8 cellular contexts compared by ENCODE assay signal in the genomic region with DNA sequence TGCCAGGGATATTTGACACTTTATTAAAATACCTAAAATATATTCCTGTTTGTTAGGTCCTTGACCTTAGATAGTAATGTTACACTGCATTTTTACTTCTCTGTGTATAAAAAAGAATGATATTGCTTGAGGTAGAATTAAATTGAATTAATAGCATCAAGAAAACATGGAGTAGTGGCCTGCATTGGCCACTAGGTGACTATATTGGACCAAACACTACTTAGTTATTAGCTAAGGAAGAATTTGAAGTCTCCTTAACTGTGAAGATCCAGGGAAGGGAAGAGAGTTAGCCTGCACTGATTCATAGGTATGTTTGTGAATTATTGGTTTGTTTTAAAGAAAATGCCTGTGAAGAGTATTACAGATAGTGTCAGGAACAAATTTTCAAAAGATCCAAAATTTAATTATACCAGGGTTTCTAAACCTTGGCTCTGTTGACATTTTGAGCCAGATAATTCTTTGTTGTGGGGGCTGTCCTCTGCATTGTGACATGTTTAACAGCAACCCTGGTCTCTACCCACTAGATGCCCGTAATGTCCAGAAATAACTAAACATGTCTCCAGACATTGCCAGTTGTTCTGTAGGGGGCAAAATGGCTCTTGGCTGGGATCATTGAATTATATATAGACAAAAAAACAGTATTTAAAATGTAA.
DNase-seq lines count a peak whose midpoint lies in the region; ATAC-seq, FAIRE-seq and TF ChIP-seq lines count a peak whose summit lies in the region.

No MANE protein-coding gene starts in this region.

- ATAC-seq in lung (ENCODE audit: insufficient read depth, low FRiP score) = no peak
- ATAC-seq in HG03469 (IDR thresholded peaks at IDR 0.05; ENCODE audit: unreplicated experiment) = no peak
- ATAC-seq in GM21619 (IDR thresholded peaks at IDR 0.05; ENCODE audit: unreplicated experiment) = no peak

- H3K27ac ChIP-seq in lung (ENCODE audit: low read depth in 1 of 2, low read length in 1 of 2) = no peak overlapping the region

- H3K4me3 ChIP-seq in GM12864 (ENCODE audit: low read depth, low read length) (no peak overlapping the region), bronchial epithelial cell (ENCODE audit: low read depth, low read length) (no peak overlapping the region), lung (no peak overlapping the region)

- peak; percentile 61 for TF ChIP-seq CTCF in GM12864 (IDR thresholded peaks at IDR 0.05; ENCODE audit: low read depth, low read length, missing control alignments)
- peak; percentile 66 for TF ChIP-seq CTCF in bronchial epithelial cell (IDR thresholded peaks at IDR 0.05; ENCODE audit: insufficient read depth, low read length, severe bottlenecking)
- peak; percentile 57 for TF ChIP-seq CTCF in lung (IDR thresholded peaks at IDR 0.05; ENCODE audit: control extremely low read depth, extremely low read depth)

- no peak for FAIRE-seq in bronchial epithelial cell (lab: Jason Lieb, UNC)

- H3K36me3 ChIP-seq in bronchial epithelial cell (ENCODE audit: control insufficient read depth, insufficient read depth, low read length) = no peaks in the 10 kb centered on the region
- H3K36me3 ChIP-seq in lung (ENCODE audit: control insufficient read depth in 2 of 2, insufficient read depth in 2 of 2, low read length in 2 of 2) = no peaks in the 10 kb centered on the region

- H3K4me1 ChIP-seq in lung (ENCODE audit: control insufficient read depth in 2 of 2, insufficient read depth in 2 of 2, low read length in 2 of 2) = no peaks in the 10 kb centered on the region

- H3K9me3 ChIP-seq in lung (ENCODE audit: control insufficient read depth in 2 of 2, insufficient read depth in 1 of 2, low read length in 1 of 2) = peaks cover 0 to 2% of the 10 kb centered on the region in 2 donors

- WGBS in lung, 2 donors = 88 to 97% methylated on average over 1 of the region's 1 CpG

- H3K27me3 ChIP-seq in bronchial epithelial cell (ENCODE audit: control insufficient read depth, insufficient read depth, low read length) (no peaks in the 10 kb centered on the region), lung (ENCODE audit: control insufficient read depth, insufficient read depth) (no peaks in the 10 kb centered on the region)

- DNase-seq in GM12864 (ENCODE audit: low read depth) (no peak), NCI-H146 (lab: John Stamatoyannopoulos, UW) (peak; percentile 28), bronchial epithelial cell (ENCODE audit: low read depth) (peak; percentile 71), lung (ENCODE audit: low spot score) (no peak), OCI-M2 (lab: John Stamatoyannopoulos, UW; ENCODE audit: unreplicated experiment) (no peak)
- no peak for DNase-seq in activated effector memory CD4-positive, alpha-beta T cell treated with anti-CD3 and anti-CD28 coated beads, Interleukin-2, amount 50 U/mL, for 16 hours

Comparison
In these comparisons a context has a peak if more than half of its experiments do, and no peak if none do; other contexts are left out.
1. DNase-seq: peak in NCI-H146 (single experiment) and bronchial epithelial cell (single experiment); none in GM12864 (single experiment), lung (single experiment), activated effector memory CD4-positive, alpha-beta T cell treated with anti-CD3 and anti-CD28 coated beads, Interleukin-2, amount 50 U/mL, for 16 hours (single experiment) and OCI-M2 (single experiment).
2. Peak in every context shown above with its lines, with median percentiles within 50 percentile points of each other: CTCF ChIP-seq.